In genomic region chr19:6692027-6692426, GRCh38 we compare ENCODE assay signal across 17 cellular contexts. TPM values are rescaled to one million over a fixed set of nuclear protein-coding genes. Genes with fewer than 3 reads are reported as not detected.
DNase-seq lines count a peak whose midpoint lies in the region; ATAC-seq and TF ChIP-seq lines count a peak whose summit lies in the region.
"Had no signal": no experiment of that assay in that cellular context is flagged by ENCODE, and none has a peak within 500 bp of the region (broad histone marks: within the 10 kb centered on the region; RNA-seq: fewer than 3 reads in every experiment).

No MANE protein-coding gene starts in this region.

- no peak overlapping the region for H3K4me2 ChIP-seq in neural progenitor cell
- no peak overlapping the region for H3K4me2 ChIP-seq in trophoblast cell (ENCODE audit: low read length)
- H3K4me2 ChIP-seq: BLaER1 treated with 17β-estradiol and CSF1 and Interleukin-3, amounts not matched to agents 10 nM and 100 nM had no signal

- no peaks in the 10 kb centered on the region for H3K79me1 ChIP-seq in trophoblast cell (ENCODE audit: low read length)

- intact Hi-C loops in Right ventricle myocardium inferior (cut with DNase I): no loop called here
- intact Hi-C loops in left ventricle myocardium superior (cut with micrococcal nuclease): no loop called here

- H2BK12ac ChIP-seq in trophoblast cell (ENCODE audit: low read length): no peak overlapping the region

- H3K9me3 ChIP-seq in neural progenitor cell (ENCODE audit: low read depth): no peaks in the 10 kb centered on the region
- peaks cover 5% of the 10 kb centered on the region for H3K9me3 ChIP-seq in trophoblast cell (ENCODE audit: insufficient read depth, low read depth, low read length)

- H2BK120ac ChIP-seq in trophoblast cell (ENCODE audit: insufficient read depth, low read length, poor library complexity): no peak overlapping the region

- H3K27me3 ChIP-seq in neural progenitor cell: no peaks in the 10 kb centered on the region
- H3K27me3 ChIP-seq in trophoblast cell (ENCODE audit: insufficient read depth, low read length): no peaks in the 10 kb centered on the region
- H3K27me3 ChIP-seq: BLaER1 treated with 17β-estradiol and CSF1 and Interleukin-3, amounts not matched to agents 10 nM and 100 nM had no signal

- H4K12ac ChIP-seq in trophoblast cell (ENCODE audit: low read depth, low read length): no peak overlapping the region

- peaks cover 10% of the 10 kb centered on the region for H3K27me3 Mint-ChIP-seq in chondrocyte (ENCODE audit: low read depth)
- no peaks in the 10 kb centered on the region for H3K27me3 Mint-ChIP-seq in neural progenitor cell (ENCODE audit: insufficient read depth, low read depth)

- H3K36me3 Mint-ChIP-seq in chondrocyte (ENCODE audit: low read depth) (no peaks in the 10 kb centered on the region), neural progenitor cell (no peaks in the 10 kb centered on the region)
- H3K36me3 Mint-ChIP-seq: CD8-positive, alpha-beta T cell had no signal

- no peak overlapping the region for H2BK5ac ChIP-seq in trophoblast cell (ENCODE audit: low read depth, low read length, poor library complexity)

- peak; percentile 15 for DNase-seq in Right ventricle myocardium inferior (ENCODE audit: missing footprints)
- no peak for DNase-seq in left ventricle myocardium superior
- peak; percentile 38 for DNase-seq in chondrocyte (ENCODE audit: low spot score)
- DNase-seq in neural progenitor cell (ENCODE audit: low spot score): no peak
- DNase-seq in trophoblast cell: no peak
- DNase-seq: Calu3; CD8-positive, alpha-beta T cell; DMS79 treated with DMSO at 0.1 percent for 48 hours; GF-D8; GOT3; H7 had no signal

- H3K4ac ChIP-seq in trophoblast cell (ENCODE audit: low read depth, low read length): no peak overlapping the region

- no peaks in the 10 kb centered on the region for H3K4me1 ChIP-seq in neural progenitor cell
- H3K4me1 ChIP-seq in trophoblast cell (ENCODE audit: control insufficient read depth in 1 of 2, insufficient read depth in 2 of 2, low read length in 2 of 2): no peaks in the 10 kb centered on the region
- H3K4me1 ChIP-seq: BLaER1 treated with 17β-estradiol and CSF1 and Interleukin-3, amounts not matched to agents 10 nM and 100 nM had no signal

- WGBS in trophoblast cell (ENCODE audit: extremely low coverage, insufficient coverage, insufficient read length): no CpG with 5 or more reads among the region's 10 CpGs

- no peak overlapping the region for H3K18ac ChIP-seq in trophoblast cell (ENCODE audit: low read length)

- ATAC-seq in Right ventricle myocardium inferior: no peak
- ATAC-seq in left ventricle myocardium superior: no peak
- ATAC-seq in HG02981 (IDR thresholded peaks at IDR 0.05; ENCODE audit: unreplicated experiment): no peak
- ATAC-seq in HG02840 (IDR thresholded peaks at IDR 0.05; ENCODE audit: low FRiP score, unreplicated experiment): no peak
- ATAC-seq: CD8-positive, alpha-beta T cell; HCT116 had no signal

- H4K91ac ChIP-seq in trophoblast cell (ENCODE audit: low read depth, low read length): no peak overlapping the region

- H2AK5ac ChIP-seq in trophoblast cell (ENCODE audit: low read length): no peak overlapping the region

- H3K9ac ChIP-seq in neural progenitor cell (no peak overlapping the region), trophoblast cell (ENCODE audit: low read length) (no peak overlapping the region)
- H3K9ac ChIP-seq: BLaER1 treated with 17β-estradiol and CSF1 and Interleukin-3, amounts not matched to agents 10 nM and 100 nM had no signal

- TF ChIP-seq CTCF in chondrocyte (IDR thresholded peaks at IDR 0.05) (no peak), neural progenitor cell (IDR thresholded peaks at IDR 0.05) (no peak)

- H3K27ac ChIP-seq in neural progenitor cell: no peak overlapping the region
- no peak overlapping the region for H3K27ac ChIP-seq in trophoblast cell (ENCODE audit: low read depth, low read length)
- H3K27ac ChIP-seq: BLaER1 treated with 17β-estradiol and CSF1 and Interleukin-3, amounts not matched to agents 10 nM and 100 nM had no signal

- H3K36me3 ChIP-seq in neural progenitor cell (no peaks in the 10 kb centered on the region), trophoblast cell (ENCODE audit: control insufficient read depth in 1 of 2, insufficient read depth in 2 of 2, low read length in 2 of 2) (no peaks in the 10 kb centered on the region)

- no peaks in the 10 kb centered on the region for H4K20me1 ChIP-seq in neural progenitor cell (ENCODE audit: low read depth)

- no peak overlapping the region for H3K27ac Mint-ChIP-seq in chondrocyte (ENCODE audit: unreplicated experiment)
- peak overlapping the region; percentile 25 for H3K27ac Mint-ChIP-seq in neural progenitor cell
- H3K27ac Mint-ChIP-seq: B cell; CD8-positive, alpha-beta T cell had no signal

- H3K79me2 ChIP-seq in neural progenitor cell (ENCODE audit: low read depth) (no peaks in the 10 kb centered on the region), trophoblast cell (ENCODE audit: control insufficient read depth, insufficient read depth, low read length, poor library complexity) (no peaks in the 10 kb centered on the region)

- H3K4me3 Mint-ChIP-seq in chondrocyte (ENCODE audit: unreplicated experiment) (no peak overlapping the region), neural progenitor cell (no peak overlapping the region)
- H3K4me3 Mint-ChIP-seq: B cell; CD8-positive, alpha-beta T cell had no signal

- no peak overlapping the region for H3K14ac ChIP-seq in trophoblast cell (ENCODE audit: low read length)

- no peaks in the 10 kb centered on the region for H3F3A ChIP-seq in neural progenitor cell (ENCODE audit: low read depth)

- H3K9me3 Mint-ChIP-seq in chondrocyte (ENCODE audit: low read depth) (peaks cover 4% of the 10 kb centered on the region), neural progenitor cell (peaks cover 3% of the 10 kb centered on the region)

- H2AFZ ChIP-seq in neural progenitor cell (replicated peaks) (no peak overlapping the region), trophoblast cell (ENCODE audit: insufficient read depth, low read length, poor library complexity) (no peak overlapping the region)

- no peaks in the 10 kb centered on the region for H3K4me1 Mint-ChIP-seq in chondrocyte (ENCODE audit: low read depth)
- H3K4me1 Mint-ChIP-seq in neural progenitor cell: no peaks in the 10 kb centered on the region
- H3K4me1 Mint-ChIP-seq: B cell had no signal

- H3K4me3 ChIP-seq in neural progenitor cell (no peak overlapping the region), trophoblast cell (ENCODE audit: low read depth, low read length) (no peak overlapping the region)
- H3K4me3 ChIP-seq: BLaER1 treated with 17β-estradiol and CSF1 and Interleukin-3, amounts not matched to agents 10 nM and 100 nM had no signal

- no peak overlapping the region for H4K8ac ChIP-seq in trophoblast cell (ENCODE audit: low read depth, low read length)

- no peak overlapping the region for H3K23ac ChIP-seq in trophoblast cell (ENCODE audit: low read length)

RNA-seq across cellular contexts. Expression of gene TNFSF14, which starts 22.1 kb away (rescaled TPM):
- total RNA-seq in Right ventricle myocardium inferior (0.73 TPM), left ventricle myocardium superior (1.5 TPM), chondrocyte (not detected in 3 replicates), neural progenitor cell (ENCODE audit: low replicate concordance) (not detected in 2 replicates)
- not detected in 2 replicates for polyA plus RNA-seq in trophoblast cell (2013)
- total RNA-seq: A172 had no signal

RNA-seq across cellular contexts. Expression of gene C3, which starts 28.4 kb away (rescaled TPM):
- total RNA-seq in Right ventricle myocardium inferior: 482 TPM
- total RNA-seq in left ventricle myocardium superior: 398 TPM
- 0.77 TPM in 1 of 3 replicates, not detected in the others for total RNA-seq in chondrocyte
- total RNA-seq in neural progenitor cell (ENCODE audit: low replicate concordance): 0.25 and 1.5 TPM in 2 replicates
- 4.5 and 5.1 TPM in 2 replicates for polyA plus RNA-seq in trophoblast cell (2013)
- total RNA-seq: CD8-positive, alpha-beta T cell had no signal

RNA-seq across cellular contexts. Expression of gene GPR108, which starts 45.4 kb away (rescaled TPM):
- total RNA-seq in Right ventricle myocardium inferior: 23.9 TPM
- 28.1 TPM for total RNA-seq in left ventricle myocardium superior
- total RNA-seq in chondrocyte: 38.4 to 42.4 TPM (median 39.8 TPM) in 3 replicates
- 38.3 and 55.3 TPM in 2 replicates for total RNA-seq in neural progenitor cell (ENCODE audit: low replicate concordance)
- 45.3 and 47.5 TPM in 2 replicates for polyA plus RNA-seq in trophoblast cell (2013)

RNA-seq across cellular contexts. Expression of gene TRIP10, which starts 47.5 kb away (rescaled TPM):
- total RNA-seq in Right ventricle myocardium inferior: 147 TPM
- 151 TPM for total RNA-seq in left ventricle myocardium superior
- total RNA-seq in chondrocyte: 81.6 to 107 TPM (median 103 TPM) in 3 replicates
- total RNA-seq in neural progenitor cell (ENCODE audit: low replicate concordance): 53.0 and 57.2 TPM in 2 replicates
- polyA plus RNA-seq in trophoblast cell (2013): 86.9 and 89.2 TPM in 2 replicates

Comparison
In these comparisons a context has a peak if more than half of its experiments do, and no peak if none do; other contexts are left out.
1. DNase-seq: peak in Right ventricle myocardium inferior (single experiment) and chondrocyte (single experiment); none in left ventricle myocardium superior (single experiment), neural progenitor cell (single experiment) and trophoblast cell (0 of 2).
2. RNA of gene C3, which starts 28.4 kb away (total RNA-seq): 482 TPM in Right ventricle myocardium inferior (single experiment) and 398 TPM in left ventricle myocardium superior (single experiment); 0.25 to 1.5 TPM in neural progenitor cell and 0.77 TPM in chondrocyte; every median in the first group is over 100 times any median in the second.